ENCODE assay signal across 14 cellular contexts in the genomic region with DNA sequence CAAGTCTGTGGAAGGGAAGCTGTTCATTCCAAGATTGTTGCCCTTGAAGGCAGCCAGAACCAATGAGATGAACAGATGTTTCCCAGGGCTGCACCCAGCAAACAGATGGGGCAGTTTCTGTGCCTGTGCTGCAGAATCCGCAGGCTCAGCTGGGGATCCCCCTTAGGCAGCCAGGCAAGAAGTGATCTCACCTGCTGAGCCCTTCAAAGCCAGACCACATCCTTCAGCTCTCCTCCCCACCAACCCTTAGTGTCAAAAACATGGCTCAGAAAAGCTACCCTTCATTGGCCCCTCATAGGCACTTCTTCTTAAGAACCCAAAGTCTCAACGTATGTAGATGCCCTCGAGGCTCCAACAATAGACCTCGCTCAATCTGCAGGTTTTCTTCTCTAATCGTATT.
A peak's percentile ranks its signal among the peaks of the same experiment; 100 is the strongest.
DNase-seq lines count a peak whose midpoint lies in the region; ATAC-seq and TF ChIP-seq lines count a peak whose summit lies in the region.
"Had no signal": no experiment of that assay in that cellular context is flagged by ENCODE, and none has a peak within 500 bp of the region (broad histone marks: within the 10 kb centered on the region; RNA-seq: fewer than 3 reads in every experiment).

No MANE protein-coding gene starts in this region.

- no peaks in the 10 kb centered on the region for H3K27me3 ChIP-seq in brain microvascular endothelial cell (replicated peaks)
- H3K27me3 ChIP-seq: BE2C, left lung had no signal

- ATAC-seq in HG03432 (IDR thresholded peaks at IDR 0.05; ENCODE audit: unreplicated experiment) (peak; percentile 94), HG02759 (IDR thresholded peaks at IDR 0.05; ENCODE audit: unreplicated experiment) (no peak)
- ATAC-seq in activated naive CD8-positive, alpha-beta T cell treated with anti-CD3 and anti-CD28 coated beads, Interleukin-2, amount 50 U/mL, for 24 hours, result peak; percentile 98
- ATAC-seq: left lung, psoas muscle had no signal

- H3K4me3 ChIP-seq in brain microvascular endothelial cell (ENCODE audit: low read depth, low read length), result no peak overlapping the region
- H3K4me3 ChIP-seq: left lung, psoas muscle, SK-N-MC had no signal

- H3K9me3 Mint-ChIP-seq in activated naive CD8-positive, alpha-beta T cell treated with anti-CD3 and anti-CD28 coated beads, Interleukin-2, amount 50 U/mL, for 24 hours, result no peaks in the 10 kb centered on the region

- peaks cover 29% of the 10 kb centered on the region for H3K4me1 Mint-ChIP-seq in activated naive CD8-positive, alpha-beta T cell treated with anti-CD3 and anti-CD28 coated beads, Interleukin-2, amount 50 U/mL, for 24 hours

- H3K27ac Mint-ChIP-seq in activated naive CD8-positive, alpha-beta T cell treated with anti-CD3 and anti-CD28 coated beads, Interleukin-2, amount 50 U/mL, for 24 hours, result peak overlapping the region; percentile 67

- no peak overlapping the region for H3K27ac ChIP-seq in brain microvascular endothelial cell
- H3K27ac ChIP-seq: left lung, psoas muscle, SK-N-MC had no signal

- no peaks in the 10 kb centered on the region for H3K27me3 Mint-ChIP-seq in activated naive CD8-positive, alpha-beta T cell treated with anti-CD3 and anti-CD28 coated beads, Interleukin-2, amount 50 U/mL, for 24 hours

- in situ Hi-C loops in brain microvascular endothelial cell (cut with HindIII; ENCODE audit: low pct_ligation_motif_present, low sequenced_read_pairs), result no loop called here

- peaks cover 3% of the 10 kb centered on the region for H3K36me3 Mint-ChIP-seq in activated naive CD8-positive, alpha-beta T cell treated with anti-CD3 and anti-CD28 coated beads, Interleukin-2, amount 50 U/mL, for 24 hours (ENCODE audit: low read depth)

- TF ChIP-seq CTCF in brain microvascular endothelial cell (IDR thresholded peaks at IDR 0.05; ENCODE audit: low read depth, low read length, missing control alignments), result no peak

- H3K4me3 Mint-ChIP-seq in activated naive CD8-positive, alpha-beta T cell treated with anti-CD3 and anti-CD28 coated beads, Interleukin-2, amount 50 U/mL, for 24 hours, result no peak overlapping the region

- no peaks in the 10 kb centered on the region for H3K36me3 ChIP-seq in brain microvascular endothelial cell (replicated peaks)
- H3K36me3 ChIP-seq: BE2C, left lung had no signal

- peak; percentile 8 for DNase-seq in stimulated activated CD4-positive, alpha-beta T cell treated with anti-CD3 and anti-CD28 coated beads, Interleukin-1b, Interleukin-23, amount 100 ng/mL, for 48 hours
- no peak for DNase-seq in stimulated activated CD4-positive, alpha-beta T cell treated with anti-CD3 and anti-CD28 coated beads, Interleukin-2, amount 100 ng/mL, for 48 hours
- peak; percentile 43 for DNase-seq in activated naive CD8-positive, alpha-beta T cell treated with anti-CD3 and anti-CD28 coated beads, Interleukin-2, amount 50 U/mL, for 24 hours
- DNase-seq in NCI-H748 treated with DMSO at 0.1 percent for 48 hours (lab: John Stamatoyannopoulos, UW) (no peak), brain microvascular endothelial cell (no peak), middle frontal gyrus (ENCODE audit: extremely low spot score, low spot score) (no peak)
- DNase-seq: BE2C, H7, left lung, OCI-M1, psoas muscle had no signal

Comparison
In these comparisons a context has a peak if more than half of its experiments do, and no peak if none do; other contexts are left out.
1. DNase-seq: peak in stimulated activated CD4-positive, alpha-beta T cell treated with anti-CD3 and anti-CD28 coated beads, Interleukin-1b, Interleukin-23, amount 100 ng/mL, for 48 hours (single experiment) and activated naive CD8-positive, alpha-beta T cell treated with anti-CD3 and anti-CD28 coated beads, Interleukin-2, amount 50 U/mL, for 24 hours (single experiment); none in stimulated activated CD4-positive, alpha-beta T cell treated with anti-CD3 and anti-CD28 coated beads, Interleukin-2, amount 100 ng/mL, for 48 hours (0 of 2), NCI-H748 treated with DMSO at 0.1 percent for 48 hours (single experiment), brain microvascular endothelial cell (single experiment) and middle frontal gyrus (single experiment).